ENCODE assay signal across 9 cellular contexts in the genomic region with DNA sequence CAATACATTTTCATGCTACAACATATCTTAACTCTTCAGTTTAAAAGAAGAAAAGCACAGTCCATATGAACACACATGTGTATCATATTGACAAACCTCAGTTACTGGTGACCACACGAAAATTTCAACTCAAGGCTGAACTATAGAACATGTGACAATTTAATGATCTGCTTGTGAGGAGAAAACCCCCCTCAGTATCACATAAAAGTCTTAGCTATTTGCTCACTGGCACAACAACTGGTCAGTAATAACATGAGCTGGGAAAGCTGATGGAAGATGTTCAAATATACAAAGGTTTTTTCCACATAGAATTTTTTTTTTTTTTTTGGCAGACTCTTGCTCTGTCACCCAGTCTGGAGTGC.
DNase-seq lines count a peak whose midpoint lies in the region; ATAC-seq and TF ChIP-seq lines count a peak whose summit lies in the region.
"Had no signal": no experiment of that assay in that cellular context is flagged by ENCODE, and none has a peak within 500 bp of the region (broad histone marks: within the 10 kb centered on the region; RNA-seq: fewer than 3 reads in every experiment).

No MANE protein-coding gene starts in this region.

- DNase-seq in DND-41 (no peak), foreskin melanocyte (peak; percentile 49), NCI-H2081 treated with DMSO at 0.1 percent for 48 hours (lab: John Stamatoyannopoulos, UW) (no peak), Ammon's horn (ENCODE audit: low spot score) (no peak), HEK293T (ENCODE audit: extremely low spot score) (no peak), HuH-7.5 (ENCODE audit: low spot score) (no peak)

- H3K4me1 ChIP-seq in DND-41 (ENCODE audit: insufficient read depth, low read length) = peaks cover 22% of the 10 kb centered on the region
- H3K4me1 ChIP-seq in Loucy (ENCODE audit: insufficient read depth, low read length, poor library complexity, severe bottlenecking) = peaks cover 29% of the 10 kb centered on the region
- H3K4me1 ChIP-seq: prostate gland had no signal

- ATAC-seq in DND-41 (ENCODE audit: insufficient read depth, low read depth) (0 out of 3 replicates have a peak, but pooled peaks have one; percentile 24), GM21515 (IDR thresholded peaks at IDR 0.05; ENCODE audit: unreplicated experiment) (peak; percentile 28)

- POLR2A ChIA-PET in HEK293T (lab: Yijun Ruan, JAX) = interaction anchor here (1.1 kb wide), 1 partner anchor 15 kb away, joined by 3 read pairs; no protein-coding TSS in a partner anchor

- peak overlapping the region in 1 of 2 experiments; percentile 46; a peak in 1 of 4 replicates for H3K4me3 ChIP-seq in DND-41 (ENCODE audit: low read depth in 1 of 2, low read length in 2 of 2)
- peak overlapping the region; percentile 66 for H3K4me3 ChIP-seq in Loucy (ENCODE audit: low read length, poor library complexity, severe bottlenecking)
- H3K4me3 ChIP-seq: prostate gland had no signal

- H2AFZ ChIP-seq in DND-41 (ENCODE audit: low read depth, low read length) (no peak overlapping the region), Loucy (ENCODE audit: low read length) (no peak overlapping the region)

- peaks cover 43% of the 10 kb centered on the region for H4K20me1 ChIP-seq in DND-41 (ENCODE audit: insufficient read depth, low read length)
- peaks cover 41% of the 10 kb centered on the region for H4K20me1 ChIP-seq in Loucy (ENCODE audit: insufficient read depth, low read length, poor library complexity, severe bottlenecking)

- peak overlapping the region; percentile 30 for H3K9ac ChIP-seq in DND-41 (ENCODE audit: low read depth, low read length)
- no peak overlapping the region for H3K9ac ChIP-seq in Loucy (ENCODE audit: low read depth, low read length, poor library complexity, severe bottlenecking)

- H3K27ac ChIP-seq in DND-41 (ENCODE audit: low read length) = peak overlapping the region; percentile 44; the same call in 1 of the 2 replicates

- H3K79me2 ChIP-seq in DND-41 (ENCODE audit: insufficient read depth, low read length) (peaks cover 22% of the 10 kb centered on the region), Loucy (ENCODE audit: insufficient read depth, low read length) (peaks cover 71% of the 10 kb centered on the region)

- H3K4me2 ChIP-seq in DND-41 (ENCODE audit: insufficient read depth, low read length) = peak overlapping the region; percentile 65
- peak overlapping the region; percentile 71 for H3K4me2 ChIP-seq in Loucy (ENCODE audit: low read depth, low read length, poor library complexity, severe bottlenecking)

- no peaks in the 10 kb centered on the region for H3K9me2 ChIP-seq in Loucy (replicated peaks; ENCODE audit: low read depth, low read length)

- H3K36me3 ChIP-seq in DND-41 (ENCODE audit: insufficient read depth, low read length) (no peaks in the 10 kb centered on the region), Loucy (ENCODE audit: insufficient read depth, low read length) (no peaks in the 10 kb centered on the region)
- H3K36me3 ChIP-seq: prostate gland had no signal

- CTCF ChIA-PET in HEK293T (lab: Yijun Ruan, JAX) = interaction anchor here (0.6 to 1.1 kb wide), 6 partner anchors 12 to 89 kb away, joined by 3 to 9 read pairs (median 4); no protein-coding TSS in a partner anchor

- no peak for TF ChIP-seq CTCF in DND-41 (IDR thresholded peaks at IDR 0.05; ENCODE audit: borderline replicate concordance, extremely low read depth, low read length, poor library complexity, severe bottlenecking)
- TF ChIP-seq CTCF in Loucy (conservative IDR thresholded peaks at IDR 0.05; ENCODE audit: low read length) = no peak

- H3K27me3 ChIP-seq in DND-41 (ENCODE audit: insufficient read depth, low read length, poor library complexity) (no peaks in the 10 kb centered on the region), Loucy (ENCODE audit: insufficient read depth, low read length, poor library complexity, severe bottlenecking) (no peaks in the 10 kb centered on the region)

- H3K9me3 ChIP-seq in DND-41 (ENCODE audit: insufficient read depth, low read length, severe bottlenecking) (no peaks in the 10 kb centered on the region), Loucy (ENCODE audit: insufficient read depth, low read depth, low read length) (no peaks in the 10 kb centered on the region)
- H3K9me3 ChIP-seq: prostate gland had no signal

- H3F3A ChIP-seq in Loucy (ENCODE audit: low read depth) = peaks cover 7% of the 10 kb centered on the region

TF ChIP-seq in HEK293T, 16 proteins besides CTCF, POLR2A, EP300 and RAD21:
- TF ChIP-seq BHLHE40 (IDR thresholded peaks at IDR 0.05; ENCODE audit: borderline replicate concordance) = no peak
- no peak for TF ChIP-seq ELF4 (IDR thresholded peaks at IDR 0.05)
- TF ChIP-seq FOXK2 (IDR thresholded peaks at IDR 0.05) = no peak
- no peak for TF ChIP-seq SP1 (IDR thresholded peaks at IDR 0.05)
- no peak for TF ChIP-seq FOXM1 (IDR thresholded peaks at IDR 0.05; ENCODE audit: borderline replicate concordance)
- TF ChIP-seq LEF1 (IDR thresholded peaks at IDR 0.05; ENCODE audit: borderline replicate concordance) = no peak
- no peak for TF ChIP-seq ZNF384 (IDR thresholded peaks at IDR 0.05)
- TF ChIP-seq SUZ12 (IDR thresholded peaks at IDR 0.05) = no peak
- TF ChIP-seq HDGF (IDR thresholded peaks at IDR 0.05; ENCODE audit: borderline replicate concordance) = no peak
- no peak for TF ChIP-seq ARNT (IDR thresholded peaks at IDR 0.05)
- TF ChIP-seq L3MBTL2 (conservative IDR thresholded peaks at IDR 0.05) = no peak
- TF ChIP-seq, protein P1, sequence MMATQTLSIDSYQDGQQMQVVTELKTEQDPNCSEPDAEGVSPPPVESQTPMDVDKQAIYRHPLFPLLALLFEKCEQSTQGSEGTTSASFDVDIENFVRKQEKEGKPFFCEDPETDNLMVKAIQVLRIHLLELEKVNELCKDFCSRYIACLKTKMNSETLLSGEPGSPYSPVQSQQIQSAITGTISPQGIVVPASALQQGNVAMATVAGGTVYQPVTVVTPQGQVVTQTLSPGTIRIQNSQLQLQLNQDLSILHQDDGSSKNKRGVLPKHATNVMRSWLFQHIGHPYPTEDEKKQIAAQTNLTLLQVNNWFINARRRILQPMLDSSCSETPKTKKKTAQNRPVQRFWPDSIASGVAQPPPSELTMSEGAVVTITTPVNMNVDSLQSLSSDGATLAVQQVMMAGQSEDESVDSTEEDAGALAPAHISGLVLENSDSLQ (IDR thresholded peaks at IDR 0.05) = no peak
- no peak for TF ChIP-seq CTBP1 (IDR thresholded peaks at IDR 0.05; ENCODE audit: borderline replicate concordance)
- no peak for TF ChIP-seq FOXA1 (IDR thresholded peaks at IDR 0.05)
